ENCODE assay signal across 1 cellular context in the genomic region with DNA sequence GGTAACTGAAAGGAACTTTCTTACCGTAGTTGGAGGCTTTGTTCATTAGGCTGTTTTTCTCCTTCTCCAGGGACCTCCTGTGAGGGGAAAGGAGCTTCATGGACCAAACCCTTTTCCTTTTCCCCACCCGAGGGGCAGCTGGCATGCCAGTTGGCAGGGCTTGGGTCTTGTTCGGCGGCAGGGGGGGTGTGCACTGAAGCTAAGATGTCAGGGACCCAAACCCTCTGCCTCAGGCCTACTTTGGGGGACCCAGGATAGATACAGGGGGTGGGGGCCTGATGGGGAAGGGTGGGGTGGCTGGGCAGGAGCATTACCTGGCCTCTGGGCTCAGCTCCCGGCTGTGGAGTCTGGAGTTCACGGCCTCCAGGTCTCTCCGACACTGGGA.
TF ChIP-seq lines count a peak whose summit lies in the region.

No MANE protein-coding gene starts in this region.

TF ChIP-seq in H1, 55 proteins besides CTCF, POLR2A, EP300 and RAD21 (continued from another document):
- TF ChIP-seq HDAC2 (IDR thresholded peaks at IDR 0.05; ENCODE audit: borderline replicate concordance in 1 of 2, low read depth in 2 of 2, low read length in 2 of 2) (no peak), RNF2 (IDR thresholded peaks at IDR 0.05; ENCODE audit: borderline replicate concordance, low read depth, low read length, missing control alignments, poor library complexity, severe bottlenecking) (no peak), POLR2AphosphoS5 (IDR thresholded peaks at IDR 0.05; ENCODE audit: low read depth, low read length) (no peak), SP1 (IDR thresholded peaks at IDR 0.05; ENCODE audit: low read depth, low read length) (no peak), GABPA (IDR thresholded peaks at IDR 0.05; ENCODE audit: borderline replicate concordance, insufficient read depth, low read length) (no peak), CBX5 (IDR thresholded peaks at IDR 0.05; ENCODE audit: low read depth, low read length) (no peak), BCL11A (IDR thresholded peaks at IDR 0.05; ENCODE audit: low read depth in 2 of 2, low read length in 2 of 2) (no peak), TCF12 (IDR thresholded peaks at IDR 0.05; ENCODE audit: low read depth, low read length) (no peak), ZNF274 (IDR thresholded peaks at IDR 0.05; ENCODE audit: borderline replicate concordance, extremely low read depth, low read length) (no peak), EZH2 (IDR thresholded peaks at IDR 0.05; ENCODE audit: low read depth, low read length, severe bottlenecking) (no peak), CHD2 (IDR thresholded peaks at IDR 0.05; ENCODE audit: low read length) (no peak), CBX8 (IDR thresholded peaks at IDR 0.05; ENCODE audit: borderline replicate concordance, low read depth, low read length) (no peak), RFX5 (IDR thresholded peaks at IDR 0.05; ENCODE audit: borderline replicate concordance, low read depth, low read length) (no peak), SP2 (IDR thresholded peaks at IDR 0.05; ENCODE audit: low read length) (no peak), RXRA (IDR thresholded peaks at IDR 0.05; ENCODE audit: insufficient read depth, low read depth, low read length) (no peak)
- TF ChIP-seq, protein P1, sequence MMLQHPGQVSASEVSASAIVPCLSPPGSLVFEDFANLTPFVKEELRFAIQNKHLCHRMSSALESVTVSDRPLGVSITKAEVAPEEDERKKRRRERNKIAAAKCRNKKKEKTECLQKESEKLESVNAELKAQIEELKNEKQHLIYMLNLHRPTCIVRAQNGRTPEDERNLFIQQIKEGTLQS (IDR thresholded peaks at IDR 0.05; ENCODE audit: insufficient read depth, low read depth, low read length): no peak
